ENCODE assay signal across 22 cellular contexts in genomic region chr7:105496501-105496900, GRCh38. TPM values are rescaled to one million over a fixed set of nuclear protein-coding genes. Genes with fewer than 3 reads are reported as not detected.
A peak's percentile ranks its signal among the peaks of the same experiment; 100 is the strongest.
DNase-seq lines count a peak whose midpoint lies in the region; ATAC-seq and TF ChIP-seq lines count a peak whose summit lies in the region.
"Had no signal": no experiment of that assay in that cellular context is flagged by ENCODE, and none has a peak within 500 bp of the region (broad histone marks: within the 10 kb centered on the region; RNA-seq: fewer than 3 reads in every experiment).

No MANE protein-coding gene starts in this region.

- H3K4me1 ChIP-seq in SK-N-SH (ENCODE audit: control insufficient read depth in 1 of 2, insufficient read depth in 2 of 2, low read depth in 1 of 2, low read length in 1 of 2) = peaks cover 0 to 9% of the 10 kb centered on the region in 2 experiments
- H3K4me1 ChIP-seq in trophoblast cell (ENCODE audit: control insufficient read depth in 1 of 2, insufficient read depth in 2 of 2, low read length in 2 of 2) = peaks cover 0 to 2% of the 10 kb centered on the region in 2 experiments
- peaks cover 2 to 6% of the 10 kb centered on the region in 2 donors for H3K4me1 ChIP-seq in aorta (ENCODE audit: control insufficient read depth in 1 of 2, insufficient read depth in 2 of 2, low read length in 2 of 2)
- H3K4me1 ChIP-seq in tibial artery = peaks cover 0 to 22% (median 0%) of the 10 kb centered on the region in 4 donors
- H3K4me1 ChIP-seq: right lobe of liver, transverse colon had no signal

- no peak overlapping the region for H4K12ac ChIP-seq in trophoblast cell (ENCODE audit: low read depth, low read length)

- TF ChIP-seq EP300 in SK-N-SH (IDR thresholded peaks at IDR 0.05; ENCODE audit: borderline replicate concordance in 1 of 2, low read depth in 1 of 2, low read length in 1 of 2) = no peak

- H3K23ac ChIP-seq in trophoblast cell (ENCODE audit: low read length) = no peak overlapping the region

- H3K9me2 ChIP-seq in SK-N-SH = no peaks in the 10 kb centered on the region

- CTCF ChIA-PET in SK-N-SH (lab: Yijun Ruan, JAX) = interaction anchor here (1.0 to 2.0 kb wide), 4 partner anchors 14 to 95 kb away, joined by 3 to 4 read pairs (median 4); no protein-coding TSS in a partner anchor
- CTCF ChIA-PET in RWPE1 (lab: Yijun Ruan, JAX) = interaction anchor here (0.6 kb wide), 1 partner anchor 327 kb away, joined by 3 read pairs; no protein-coding TSS in a partner anchor

- TF ChIP-seq RAD21 in SK-N-SH (IDR thresholded peaks at IDR 0.05; ENCODE audit: low read length) = no peak

- POLR2A ChIA-PET in SK-N-SH (lab: Yijun Ruan, JAX) = no interaction called here
- POLR2A ChIA-PET in RWPE1 (lab: Yijun Ruan, JAX; ENCODE audit: low non-redundant PET) = no interaction called here

- H3K4ac ChIP-seq in trophoblast cell (ENCODE audit: low read depth, low read length) = no peak overlapping the region

- TF ChIP-seq CTCF in SK-N-SH (IDR thresholded peaks at IDR 0.05) (no peak), fibroblast of mammary gland (conservative IDR thresholded peaks at IDR 0.05; ENCODE audit: control insufficient read depth, insufficient read depth, low read depth, low read length) (no peak), RWPE1 (conservative IDR thresholded peaks at IDR 0.05; ENCODE audit: low read depth) (no peak), tibial artery (IDR thresholded peaks at IDR 0.05) (no peak)

- no peak overlapping the region for H3K4me3 ChIP-seq in SK-N-SH (ENCODE audit: low read depth in 2 of 2, low read length in 1 of 2)
- H3K4me3 ChIP-seq in fibroblast of mammary gland (ENCODE audit: control insufficient read depth, low read depth, low read length) = no peak overlapping the region
- no peak overlapping the region for H3K4me3 ChIP-seq in trophoblast cell (ENCODE audit: low read depth, low read length)
- H3K4me3 ChIP-seq in aorta (ENCODE audit: low read length in 2 of 2) = no peak overlapping the region
- H3K4me3 ChIP-seq in tibial artery = no peak overlapping the region
- H3K4me3 ChIP-seq: dorsolateral prefrontal cortex, right lobe of liver, transverse colon had no signal

- H3K4me2 ChIP-seq in SK-N-SH (peak overlapping the region; percentile 40; the same call in 1 of the 2 replicates), trophoblast cell (ENCODE audit: low read length) (no peak overlapping the region)

- intact Hi-C loops in aorta (cut with DNase I) (no loop called here), tibial artery (cut with DNase I; ENCODE audit: low total_unique reads) (no loop called here)

- H2AFZ ChIP-seq in SK-N-SH (ENCODE audit: low read depth) (peak overlapping the region; percentile 48; the same call in 1 of the 2 replicates), trophoblast cell (ENCODE audit: insufficient read depth, low read length, poor library complexity) (no peak overlapping the region)

- no peak overlapping the region for H2AK5ac ChIP-seq in trophoblast cell (ENCODE audit: low read length)

- no peak overlapping the region for H2BK12ac ChIP-seq in trophoblast cell (ENCODE audit: low read length)

- peaks cover 18% of the 10 kb centered on the region for H3F3A ChIP-seq in SK-N-SH (replicated peaks; ENCODE audit: insufficient read depth)

- H2BK5ac ChIP-seq in trophoblast cell (ENCODE audit: low read depth, low read length, poor library complexity) = no peak overlapping the region

- H3K14ac ChIP-seq in trophoblast cell (ENCODE audit: low read length) = no peak overlapping the region

- H3K27me3 ChIP-seq in SK-N-SH (ENCODE audit: insufficient read depth) = no peaks in the 10 kb centered on the region
- no peaks in the 10 kb centered on the region for H3K27me3 ChIP-seq in trophoblast cell (ENCODE audit: insufficient read depth, low read length)
- no peaks in the 10 kb centered on the region for H3K27me3 ChIP-seq in aorta (ENCODE audit: control insufficient read depth in 1 of 2, insufficient read depth in 2 of 2, low read length in 1 of 2)
- no peaks in the 10 kb centered on the region for H3K27me3 ChIP-seq in tibial artery
- H3K27me3 ChIP-seq: dorsolateral prefrontal cortex, neutrophil, right lobe of liver, transverse colon had no signal

- no peak overlapping the region for H3K18ac ChIP-seq in trophoblast cell (ENCODE audit: low read length)

- DNase-seq in EH (ENCODE audit: low read depth) (peak; percentile 77), SK-N-SH (no peak), fibroblast of mammary gland (ENCODE audit: low read depth) (peak; percentile 20), trophoblast cell (peak; percentile 41 to 77), aorta (no peak), RWPE1 (ENCODE audit: low spot score) (no peak), SHP77 (lab: John Stamatoyannopoulos, UW) (no peak), tibial artery (no peak)
- DNase-seq: activated CD4-positive, alpha-beta memory T cell treated with anti-CD3 and anti-CD28 coated beads, Interleukin-2, amount 10 ng/mL, durations not matched to agents 7 days and 5 days; amygdala; C1 segment of cervical spinal cord; DMS53; dorsolateral prefrontal cortex; GOT3; KBM-7; midbrain; NCI-H1417; NCI-H345; right lobe of liver; stimulated activated CD4-positive, alpha-beta T cell treated with anti-CD3 and anti-CD28 coated beads, Interleukin-4, amount 100 ng/mL, for 24 hours; transverse colon had no signal

- H2BK120ac ChIP-seq in trophoblast cell (ENCODE audit: insufficient read depth, low read length, poor library complexity) = no peak overlapping the region

- H3K79me1 ChIP-seq in trophoblast cell (ENCODE audit: low read length) = no peaks in the 10 kb centered on the region

- no peak for ATAC-seq in aorta (ENCODE audit: low FRiP score)
- ATAC-seq: right lobe of liver had no signal

- H3K79me2 ChIP-seq in SK-N-SH (ENCODE audit: insufficient read depth) (no peaks in the 10 kb centered on the region), trophoblast cell (ENCODE audit: control insufficient read depth, insufficient read depth, low read length, poor library complexity) (no peaks in the 10 kb centered on the region)

- H3K9me3 ChIP-seq in SK-N-SH (no peaks in the 10 kb centered on the region), trophoblast cell (ENCODE audit: insufficient read depth, low read depth, low read length) (no peaks in the 10 kb centered on the region), aorta (ENCODE audit: control insufficient read depth, low read length) (no peaks in the 10 kb centered on the region), tibial artery (no peaks in the 10 kb centered on the region)
- H3K9me3 ChIP-seq: neutrophil, right lobe of liver, transverse colon had no signal

- H3K9ac ChIP-seq in SK-N-SH = peak overlapping the region; percentile 56; the same call in 1 of the 2 replicates
- H3K9ac ChIP-seq in trophoblast cell (ENCODE audit: low read length) = no peak overlapping the region

- H4K20me1 ChIP-seq in SK-N-SH (ENCODE audit: insufficient read depth) = no peaks in the 10 kb centered on the region

- 63% methylated on average over 2 of the region's 2 CpGs for WGBS in SK-N-SH (ENCODE audit: low lambda C conversion rate)
- no CpG with 5 or more reads among the region's 2 CpGs for WGBS in trophoblast cell (ENCODE audit: extremely low coverage, insufficient coverage, insufficient read length)
- 2 to 5% methylated on average over 2 of the region's 2 CpGs for WGBS in aorta, 2 donors

- H3K27ac ChIP-seq in SK-N-SH (ENCODE audit: low read depth in 2 of 2, low read length in 1 of 2) (peak overlapping the region; percentile 8 to 80; a peak in 3 of 4 replicates), trophoblast cell (ENCODE audit: low read depth, low read length) (no peak overlapping the region), aorta (ENCODE audit: low read depth in 1 of 2, low read length in 2 of 2) (peak overlapping the region in 1 of 2 donors; percentile 14), RWPE1 (no peak overlapping the region), tibial artery (no peak overlapping the region)
- H3K27ac ChIP-seq: dorsolateral prefrontal cortex, neutrophil, right lobe of liver, transverse colon had no signal

- H4K8ac ChIP-seq in trophoblast cell (ENCODE audit: low read depth, low read length) = no peak overlapping the region

- H4K91ac ChIP-seq in trophoblast cell (ENCODE audit: low read depth, low read length) = no peak overlapping the region

- peaks cover 38 to 44% of the 10 kb centered on the region in 2 experiments for H3K36me3 ChIP-seq in SK-N-SH (replicated peaks in 1 of 2; ENCODE audit: control insufficient read depth in 1 of 2, insufficient read depth in 2 of 2, low read length in 1 of 2)
- peaks cover 3 to 5% of the 10 kb centered on the region in 2 experiments for H3K36me3 ChIP-seq in trophoblast cell (ENCODE audit: control insufficient read depth in 1 of 2, insufficient read depth in 2 of 2, low read length in 2 of 2)
- peaks cover 0 to 4% of the 10 kb centered on the region in 2 donors for H3K36me3 ChIP-seq in aorta (ENCODE audit: control insufficient read depth in 1 of 2, insufficient read depth in 2 of 2, low read length in 1 of 2)
- peaks cover 0 to 14% (median 11%) of the 10 kb centered on the region in 3 donors for H3K36me3 ChIP-seq in tibial artery
- H3K36me3 ChIP-seq: neutrophil had no signal

TF ChIP-seq in SK-N-SH, 30 proteins besides CTCF, POLR2A, EP300 and RAD21 (continues in another document):
- peak; percentile 67; the same call in 1 of the 2 replicates for TF ChIP-seq FOSL2 (IDR thresholded peaks at IDR 0.05; ENCODE audit: borderline replicate concordance, low read depth)

RNA-seq across cellular contexts. Expression of gene PUS7, which starts 25.6 kb away (rescaled TPM):
- 18.8 and 22.6 TPM in 2 replicates for polyA plus RNA-seq in SK-N-SH (2012; rRNA removed)
- 23.2 and 24.3 TPM in 2 replicates for polyA plus RNA-seq in SK-N-SH (2012; cell fraction: cytosol; rRNA removed)
- 30.1 and 38.2 TPM in 2 replicates for polyA plus RNA-seq in SK-N-SH (2012; cell fraction: nucleus; rRNA removed)
- 7.9 and 8.1 TPM in 2 replicates for polyA plus RNA-seq in trophoblast cell (2013)
- 10 to 100 TPM; 11.1 to 11.6 TPM for total RNA-seq in aorta
- 1 to 10 TPM in 1 of 2 donors, under 1 TPM in 1; 0.38 to 2.8 TPM for polyA plus RNA-seq in aorta

RNA-seq across cellular contexts. Expression of gene RINT1, which starts 35.5 kb away (rescaled TPM):
- polyA plus RNA-seq in SK-N-SH (2012; rRNA removed) = 13.1 and 19.1 TPM in 2 replicates
- polyA plus RNA-seq in SK-N-SH (2012; cell fraction: cytosol; rRNA removed) = 17.7 and 17.8 TPM in 2 replicates
- 21.9 and 42.7 TPM in 2 replicates for polyA plus RNA-seq in SK-N-SH (2012; cell fraction: nucleus; rRNA removed)
- 14.2 and 15.1 TPM in 2 replicates for polyA plus RNA-seq in trophoblast cell (2013)
- 10 to 100 TPM; 16.6 to 17.7 TPM for total RNA-seq in aorta
- 10 to 100 TPM in 1 of 2 donors, 1 to 10 TPM in 1; 5.5 to 14.0 TPM for polyA plus RNA-seq in aorta

Comparison
In these comparisons a context has a peak if more than half of its experiments do, and no peak if none do; other contexts are left out.
1. DNase-seq: peak in EH (single experiment), fibroblast of mammary gland (single experiment) and trophoblast cell (2 of 2); none in SK-N-SH (single experiment), aorta (0 of 2), RWPE1 (single experiment), SHP77 (0 of 2) and tibial artery (0 of 2).
2. H3K27ac ChIP-seq: peak in SK-N-SH (2 of 2); none in trophoblast cell (single experiment), RWPE1 (single experiment) and tibial artery (0 of 2).